ENCODE assay signal across 1 cellular context in the genomic region with DNA sequence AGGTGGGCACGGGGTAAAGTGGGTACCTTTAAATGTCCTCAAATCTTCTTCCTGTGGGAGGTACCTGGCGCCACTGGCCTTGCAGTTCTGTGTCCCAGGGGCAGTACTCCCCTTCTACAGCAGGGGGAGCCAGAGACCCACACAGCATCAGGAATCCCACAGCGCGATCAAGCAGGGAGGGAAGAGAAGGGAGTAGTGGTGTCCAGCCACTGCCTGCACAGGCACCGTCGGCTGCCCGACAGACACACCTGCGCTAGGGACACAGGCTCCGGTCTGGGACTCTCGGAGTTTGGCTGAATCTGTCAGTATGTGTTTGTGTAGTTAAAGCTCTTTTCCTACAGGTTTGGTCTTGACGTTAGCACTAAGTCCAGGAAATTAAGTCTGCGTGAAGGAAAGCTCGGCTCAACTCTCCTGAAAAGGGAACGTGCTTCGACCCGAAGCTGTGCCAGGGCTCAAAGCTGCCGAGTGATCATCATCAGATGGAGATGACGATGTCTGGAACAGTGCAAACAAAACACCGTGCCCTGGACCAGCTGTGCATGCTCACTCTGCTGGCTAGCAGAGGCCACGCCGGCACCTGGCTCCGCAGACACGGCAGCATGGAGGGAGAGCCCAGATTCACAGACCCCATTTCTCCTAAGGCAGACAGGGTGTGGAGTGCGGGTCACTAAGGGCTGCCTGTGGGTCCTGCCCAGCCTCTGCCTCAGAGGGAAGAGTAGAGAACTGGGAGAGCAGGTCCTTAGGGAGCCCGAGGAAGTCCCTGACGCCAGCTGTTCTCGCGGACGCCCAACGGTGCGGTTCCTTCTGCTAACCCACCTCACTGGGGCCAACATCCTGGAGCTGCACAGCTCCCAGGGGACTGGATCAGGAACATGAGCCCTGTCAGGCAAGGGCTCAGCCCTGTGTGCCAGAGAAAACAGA.
A peak's percentile ranks its signal among the peaks of the same experiment; 100 is the strongest.
TF ChIP-seq lines count a peak whose summit lies in the region.

No MANE protein-coding gene starts in this region.

TF ChIP-seq in GM12878, 131 proteins besides CTCF, POLR2A, EP300 and RAD21 (continued from another document):
- TF ChIP-seq CHD1 (IDR thresholded peaks at IDR 0.05; ENCODE audit: low read depth, low read length) (no peak), FOXM1 (IDR thresholded peaks at IDR 0.05; ENCODE audit: low read depth, low read length) (0 out of 2 replicates have a peak, but pooled peaks have one; percentile 30), BMI1 (IDR thresholded peaks at IDR 0.05; ENCODE audit: borderline replicate concordance) (no peak), KLF5 (IDR thresholded peaks at IDR 0.05; ENCODE audit: partially characterized antibody) (no peak), PAX5 (IDR thresholded peaks at IDR 0.05; ENCODE audit: borderline replicate concordance, low read depth, low read length) (0 out of 2 replicates have a peak, but pooled peaks have one; percentile 17), ZNF622 (IDR thresholded peaks at IDR 0.05) (no peak), RCOR1 (conservative IDR thresholded peaks at IDR 0.05; ENCODE audit: low read depth, low read length) (no peak), BRCA1 (IDR thresholded peaks at IDR 0.05; ENCODE audit: low read depth, low read length) (no peak), IRF4 (IDR thresholded peaks at IDR 0.05; ENCODE audit: low read depth, low read length) (0 out of 2 replicates have a peak, but pooled peaks have one; percentile 29), YY1 (IDR thresholded peaks at IDR 0.05; ENCODE audit: low read depth, low read length) (peak; percentile 78), HDGF (IDR thresholded peaks at IDR 0.05) (peak; percentile 32; the same call in 1 of the 2 replicates), IKZF1 (conservative IDR thresholded peaks at IDR 0.05) (0 out of 2 replicates have a peak, but pooled peaks have one; percentile 23), ATF7 (IDR thresholded peaks at IDR 0.05; ENCODE audit: low read depth) (no peak), TARDBP (IDR thresholded peaks at IDR 0.05; ENCODE audit: borderline replicate concordance) (no peak), CBFB (IDR thresholded peaks at IDR 0.05; ENCODE audit: low read depth) (no peak), SMARCA5 (IDR thresholded peaks at IDR 0.05) (0 out of 2 replicates have a peak, but pooled peaks have one; percentile 38), FOS (IDR thresholded peaks at IDR 0.05; ENCODE audit: borderline replicate concordance, extremely low read depth, insufficient read length) (no peak), RB1 (IDR thresholded peaks at IDR 0.05; ENCODE audit: borderline replicate concordance) (0 out of 2 replicates have a peak, but pooled peaks have one; percentile 65), STAT3 (IDR thresholded peaks at IDR 0.05; ENCODE audit: low read depth, low read length) (no peak), POU2F2 (IDR thresholded peaks at IDR 0.05; ENCODE audit: borderline replicate concordance, low read depth, low read length) (0 out of 3 replicates have a peak, but pooled peaks have one; percentile 32), LARP7 (IDR thresholded peaks at IDR 0.05) (no peak), MEF2A (IDR thresholded peaks at IDR 0.05; ENCODE audit: insufficient read depth, low read depth, low read length) (peak; percentile 11; the same call in 1 of the 2 replicates), ASH2L (IDR thresholded peaks at IDR 0.05; ENCODE audit: borderline replicate concordance, low read depth) (no peak), SMC3 (IDR thresholded peaks at IDR 0.05; ENCODE audit: borderline replicate concordance, low read length) (peak; percentile 97), CREM (IDR thresholded peaks at IDR 0.05; ENCODE audit: low read depth) (no peak), RUNX3 (IDR thresholded peaks at IDR 0.05; ENCODE audit: low read length) (0 out of 2 replicates have a peak, but pooled peaks have one; percentile 27), NFXL1 (IDR thresholded peaks at IDR 0.05; ENCODE audit: borderline replicate concordance) (no peak), POLR2AphosphoS5 (IDR thresholded peaks at IDR 0.05; ENCODE audit: low read length) (no peak), CBX5 (IDR thresholded peaks at IDR 0.05; ENCODE audit: low read depth) (no peak), TCF12 (IDR thresholded peaks at IDR 0.05; ENCODE audit: low read depth, low read length) (no peak)
- TF ChIP-seq, protein P1, sequence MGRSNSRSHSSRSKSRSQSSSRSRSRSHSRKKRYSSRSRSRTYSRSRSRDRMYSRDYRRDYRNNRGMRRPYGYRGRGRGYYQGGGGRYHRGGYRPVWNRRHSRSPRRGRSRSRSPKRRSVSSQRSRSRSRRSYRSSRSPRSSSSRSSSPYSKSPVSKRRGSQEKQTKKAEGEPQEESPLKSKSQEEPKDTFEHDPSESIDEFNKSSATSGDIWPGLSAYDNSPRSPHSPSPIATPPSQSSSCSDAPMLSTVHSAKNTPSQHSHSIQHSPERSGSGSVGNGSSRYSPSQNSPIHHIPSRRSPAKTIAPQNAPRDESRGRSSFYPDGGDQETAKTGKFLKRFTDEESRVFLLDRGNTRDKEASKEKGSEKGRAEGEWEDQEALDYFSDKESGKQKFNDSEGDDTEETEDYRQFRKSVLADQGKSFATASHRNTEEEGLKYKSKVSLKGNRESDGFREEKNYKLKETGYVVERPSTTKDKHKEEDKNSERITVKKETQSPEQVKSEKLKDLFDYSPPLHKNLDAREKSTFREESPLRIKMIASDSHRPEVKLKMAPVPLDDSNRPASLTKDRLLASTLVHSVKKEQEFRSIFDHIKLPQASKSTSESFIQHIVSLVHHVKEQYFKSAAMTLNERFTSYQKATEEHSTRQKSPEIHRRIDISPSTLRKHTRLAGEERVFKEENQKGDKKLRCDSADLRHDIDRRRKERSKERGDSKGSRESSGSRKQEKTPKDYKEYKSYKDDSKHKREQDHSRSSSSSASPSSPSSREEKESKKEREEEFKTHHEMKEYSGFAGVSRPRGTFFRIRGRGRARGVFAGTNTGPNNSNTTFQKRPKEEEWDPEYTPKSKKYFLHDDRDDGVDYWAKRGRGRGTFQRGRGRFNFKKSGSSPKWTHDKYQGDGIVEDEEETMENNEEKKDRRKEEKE (IDR thresholded peaks at IDR 0.05) = no peak
- TF ChIP-seq, protein P2, sequence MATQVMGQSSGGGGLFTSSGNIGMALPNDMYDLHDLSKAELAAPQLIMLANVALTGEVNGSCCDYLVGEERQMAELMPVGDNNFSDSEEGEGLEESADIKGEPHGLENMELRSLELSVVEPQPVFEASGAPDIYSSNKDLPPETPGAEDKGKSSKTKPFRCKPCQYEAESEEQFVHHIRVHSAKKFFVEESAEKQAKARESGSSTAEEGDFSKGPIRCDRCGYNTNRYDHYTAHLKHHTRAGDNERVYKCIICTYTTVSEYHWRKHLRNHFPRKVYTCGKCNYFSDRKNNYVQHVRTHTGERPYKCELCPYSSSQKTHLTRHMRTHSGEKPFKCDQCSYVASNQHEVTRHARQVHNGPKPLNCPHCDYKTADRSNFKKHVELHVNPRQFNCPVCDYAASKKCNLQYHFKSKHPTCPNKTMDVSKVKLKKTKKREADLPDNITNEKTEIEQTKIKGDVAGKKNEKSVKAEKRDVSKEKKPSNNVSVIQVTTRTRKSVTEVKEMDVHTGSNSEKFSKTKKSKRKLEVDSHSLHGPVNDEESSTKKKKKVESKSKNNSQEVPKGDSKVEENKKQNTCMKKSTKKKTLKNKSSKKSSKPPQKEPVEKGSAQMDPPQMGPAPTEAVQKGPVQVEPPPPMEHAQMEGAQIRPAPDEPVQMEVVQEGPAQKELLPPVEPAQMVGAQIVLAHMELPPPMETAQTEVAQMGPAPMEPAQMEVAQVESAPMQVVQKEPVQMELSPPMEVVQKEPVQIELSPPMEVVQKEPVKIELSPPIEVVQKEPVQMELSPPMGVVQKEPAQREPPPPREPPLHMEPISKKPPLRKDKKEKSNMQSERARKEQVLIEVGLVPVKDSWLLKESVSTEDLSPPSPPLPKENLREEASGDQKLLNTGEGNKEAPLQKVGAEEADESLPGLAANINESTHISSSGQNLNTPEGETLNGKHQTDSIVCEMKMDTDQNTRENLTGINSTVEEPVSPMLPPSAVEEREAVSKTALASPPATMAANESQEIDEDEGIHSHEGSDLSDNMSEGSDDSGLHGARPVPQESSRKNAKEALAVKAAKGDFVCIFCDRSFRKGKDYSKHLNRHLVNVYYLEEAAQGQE (IDR thresholded peaks at IDR 0.05; ENCODE audit: low read depth, low read length) = no peak
- TF ChIP-seq, protein P3, sequence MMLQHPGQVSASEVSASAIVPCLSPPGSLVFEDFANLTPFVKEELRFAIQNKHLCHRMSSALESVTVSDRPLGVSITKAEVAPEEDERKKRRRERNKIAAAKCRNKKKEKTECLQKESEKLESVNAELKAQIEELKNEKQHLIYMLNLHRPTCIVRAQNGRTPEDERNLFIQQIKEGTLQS (IDR thresholded peaks at IDR 0.05; ENCODE audit: borderline replicate concordance, extremely low read depth, low read depth, low read length) = no peak
- TF ChIP-seq, protein P4, sequence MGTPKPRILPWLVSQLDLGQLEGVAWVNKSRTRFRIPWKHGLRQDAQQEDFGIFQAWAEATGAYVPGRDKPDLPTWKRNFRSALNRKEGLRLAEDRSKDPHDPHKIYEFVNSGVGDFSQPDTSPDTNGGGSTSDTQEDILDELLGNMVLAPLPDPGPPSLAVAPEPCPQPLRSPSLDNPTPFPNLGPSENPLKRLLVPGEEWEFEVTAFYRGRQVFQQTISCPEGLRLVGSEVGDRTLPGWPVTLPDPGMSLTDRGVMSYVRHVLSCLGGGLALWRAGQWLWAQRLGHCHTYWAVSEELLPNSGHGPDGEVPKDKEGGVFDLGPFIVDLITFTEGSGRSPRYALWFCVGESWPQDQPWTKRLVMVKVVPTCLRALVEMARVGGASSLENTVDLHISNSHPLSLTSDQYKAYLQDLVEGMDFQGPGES (IDR thresholded peaks at IDR 0.05) = no peak
- TF ChIP-seq, protein P5, sequence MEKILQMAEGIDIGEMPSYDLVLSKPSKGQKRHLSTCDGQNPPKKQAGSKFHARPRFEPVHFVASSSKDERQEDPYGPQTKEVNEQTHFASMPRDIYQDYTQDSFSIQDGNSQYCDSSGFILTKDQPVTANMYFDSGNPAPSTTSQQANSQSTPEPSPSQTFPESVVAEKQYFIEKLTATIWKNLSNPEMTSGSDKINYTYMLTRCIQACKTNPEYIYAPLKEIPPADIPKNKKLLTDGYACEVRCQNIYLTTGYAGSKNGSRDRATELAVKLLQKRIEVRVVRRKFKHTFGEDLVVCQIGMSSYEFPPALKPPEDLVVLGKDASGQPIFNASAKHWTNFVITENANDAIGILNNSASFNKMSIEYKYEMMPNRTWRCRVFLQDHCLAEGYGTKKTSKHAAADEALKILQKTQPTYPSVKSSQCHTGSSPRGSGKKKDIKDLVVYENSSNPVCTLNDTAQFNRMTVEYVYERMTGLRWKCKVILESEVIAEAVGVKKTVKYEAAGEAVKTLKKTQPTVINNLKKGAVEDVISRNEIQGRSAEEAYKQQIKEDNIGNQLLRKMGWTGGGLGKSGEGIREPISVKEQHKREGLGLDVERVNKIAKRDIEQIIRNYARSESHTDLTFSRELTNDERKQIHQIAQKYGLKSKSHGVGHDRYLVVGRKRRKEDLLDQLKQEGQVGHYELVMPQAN (conservative IDR thresholded peaks at IDR 0.05) = no peak
